ENCODE assay signal across 11 cellular contexts in genomic region chr5:175809531-175810121, GRCh38.
A peak's percentile ranks its signal among the peaks of the same experiment; 100 is the strongest.
DNase-seq lines count a peak whose midpoint lies in the region; ATAC-seq and TF ChIP-seq lines count a peak whose summit lies in the region.
"Had no signal": no experiment of that assay in that cellular context is flagged by ENCODE, and none has a peak within 500 bp of the region (broad histone marks: within the 10 kb centered on the region; RNA-seq: fewer than 3 reads in every experiment).

No MANE protein-coding gene starts in this region.

- no peaks in the 10 kb centered on the region for H3K79me2 ChIP-seq in GM23338 (replicated peaks; ENCODE audit: insufficient read depth)

- H3K4me1 Mint-ChIP-seq in GM23338, result peaks cover 18% of the 10 kb centered on the region
- H3K4me1 Mint-ChIP-seq: CD8-positive, alpha-beta memory T cell had no signal

- ATAC-seq in GM23338 (peak; percentile 57; the same call in 2 of the 3 replicates), GM21515 (IDR thresholded peaks at IDR 0.05; ENCODE audit: unreplicated experiment) (no peak), GM19395 (IDR thresholded peaks at IDR 0.05; ENCODE audit: unreplicated experiment) (no peak)

- no peak overlapping the region for H3K4me3 Mint-ChIP-seq in GM23338
- H3K4me3 Mint-ChIP-seq: CD8-positive, alpha-beta memory T cell had no signal

- no peaks in the 10 kb centered on the region for H3K9me3 ChIP-seq in SJSA1 (replicated peaks)
- H3K9me3 ChIP-seq: adrenal gland, neutrophil had no signal

- H3K27me3 Mint-ChIP-seq in GM23338 (ENCODE audit: insufficient read depth, low read depth, poor library complexity), result peaks cover 9% of the 10 kb centered on the region

- no peaks in the 10 kb centered on the region for H3F3A ChIP-seq in GM23338 (replicated peaks; ENCODE audit: low read depth)

- H3K4me3 ChIP-seq in GM23338 (no peak overlapping the region), SJSA1 (no peak overlapping the region), fibroblast of villous mesenchyme (ENCODE audit: low read depth, low read length) (no peak overlapping the region)
- H3K4me3 ChIP-seq: adrenal gland had no signal

- TF ChIP-seq CTCF in GM23338 (conservative IDR thresholded peaks at IDR 0.05; ENCODE audit: low read depth in 2 of 2), result no peak
- TF ChIP-seq CTCF in fibroblast of villous mesenchyme (IDR thresholded peaks at IDR 0.05; ENCODE audit: insufficient read depth, low read depth, low read length), result no peak

- peaks cover 2% of the 10 kb centered on the region; the same call in 1 of the 2 replicates for H3K4me1 ChIP-seq in GM23338 (ENCODE audit: insufficient read depth)
- peaks cover 35% of the 10 kb centered on the region for H3K4me1 ChIP-seq in SJSA1 (replicated peaks)
- H3K4me1 ChIP-seq: adrenal gland had no signal

- H2AFZ ChIP-seq in GM23338, result no peak overlapping the region

- H3K36me3 ChIP-seq in GM23338 (ENCODE audit: insufficient read depth) (no peaks in the 10 kb centered on the region), SJSA1 (no peaks in the 10 kb centered on the region)
- H3K36me3 ChIP-seq: adrenal gland, neutrophil had no signal

- no peaks in the 10 kb centered on the region for H3K27me3 ChIP-seq in GM23338 (ENCODE audit: insufficient read depth)
- peaks cover 4% of the 10 kb centered on the region; the same call in 1 of the 2 replicates for H3K27me3 ChIP-seq in SJSA1 (replicated peaks)
- H3K27me3 ChIP-seq: adrenal gland had no signal

- H3K9me3 Mint-ChIP-seq in GM23338, result no peaks in the 10 kb centered on the region; the same call in 2 of the 3 replicates
- H3K9me3 Mint-ChIP-seq: CD8-positive, alpha-beta memory T cell had no signal

- no peak overlapping the region for H3K27ac ChIP-seq in GM23338 (ENCODE audit: low read depth)
- peak overlapping the region; percentile 54 for H3K27ac ChIP-seq in SJSA1
- H3K27ac ChIP-seq: adrenal gland, neutrophil had no signal

- no peaks in the 10 kb centered on the region for H3K9me2 ChIP-seq in GM23338 (ENCODE audit: insufficient read depth)

- 0 out of 2 replicates have a peak overlapping the region, but pooled peaks have one; percentile 6 for H3K27ac Mint-ChIP-seq in GM23338
- H3K27ac Mint-ChIP-seq: CD8-positive, alpha-beta memory T cell had no signal

- H3K36me3 Mint-ChIP-seq in GM23338 (ENCODE audit: low read depth), result no peaks in the 10 kb centered on the region

- H4K20me1 ChIP-seq in GM23338 (replicated peaks; ENCODE audit: insufficient read depth), result no peaks in the 10 kb centered on the region; the same call in 1 of the 2 replicates

- DNase-seq in 8988T, result peak; percentile 65
- DNase-seq in GM23338 (ENCODE audit: low spot score), result peak; percentile 53
- peak; percentile 95 to 97 for DNase-seq in SJSA1 (ENCODE audit: low read depth in 1 of 2, low spot score in 2 of 2)
- peak; percentile 87 for DNase-seq in fibroblast of villous mesenchyme (ENCODE audit: low read depth)
- DNase-seq in NCI-H510A treated with DMSO at 0.1 percent for 48 hours (lab: John Stamatoyannopoulos, UW), result no peak
- no peak for DNase-seq in NCI-H2107 (lab: John Stamatoyannopoulos, UW)
- DNase-seq: adrenal gland; CD8-positive, alpha-beta memory T cell had no signal

- no peak overlapping the region for H3K4me2 ChIP-seq in GM23338

TF ChIP-seq in GM23338, 12 proteins besides CTCF, POLR2A, EP300 and RAD21 (continues in another document):
- no peak for TF ChIP-seq JUNB (IDR thresholded peaks at IDR 0.05; ENCODE audit: unreplicated experiment)
- TF ChIP-seq EZH2 (IDR thresholded peaks at IDR 0.05; ENCODE audit: low read depth, unreplicated experiment), result no peak
- TF ChIP-seq NANOG (IDR thresholded peaks at IDR 0.05; ENCODE audit: borderline replicate concordance), result no peak
- TF ChIP-seq REST (IDR thresholded peaks at IDR 0.05; ENCODE audit: unreplicated experiment), result no peak
- TF ChIP-seq ZNF462 (CRISPR knock-in tag; IDR thresholded peaks at IDR 0.05), result no peak
- TF ChIP-seq STAT1 (IDR thresholded peaks at IDR 0.05; ENCODE audit: unreplicated experiment), result no peak
- TF ChIP-seq EZH2phosphoT487 (IDR thresholded peaks at IDR 0.05; ENCODE audit: unreplicated experiment), result no peak
- TF ChIP-seq CREB1 (CRISPR knock-in tag; IDR thresholded peaks at IDR 0.05; ENCODE audit: low read depth), result no peak
- TF ChIP-seq POLR2AphosphoS5 (IDR thresholded peaks at IDR 0.05; ENCODE audit: low read depth), result no peak
- no peak for TF ChIP-seq ZNF331 (CRISPR knock-in tag; IDR thresholded peaks at IDR 0.05; ENCODE audit: low read depth)

Comparison
In these comparisons a context has a peak if more than half of its experiments do, and no peak if none do; other contexts are left out.
1. DNase-seq: peak in 8988T (single experiment), GM23338 (single experiment), SJSA1 (2 of 2) and fibroblast of villous mesenchyme (single experiment); none in NCI-H510A treated with DMSO at 0.1 percent for 48 hours (single experiment) and NCI-H2107 (single experiment).